8 cellular contexts compared by ENCODE assay signal in genomic region chr12:107564946-107565345, GRCh38.
A peak's percentile ranks its signal among the peaks of the same experiment; 100 is the strongest.
DNase-seq lines count a peak whose midpoint lies in the region; ATAC-seq, FAIRE-seq and TF ChIP-seq lines count a peak whose summit lies in the region.

No MANE protein-coding gene starts in this region.

- no peaks in the 10 kb centered on the region for H3K4me1 ChIP-seq in left ventricle myocardium inferior

- H3K4me3 ChIP-seq in left ventricle myocardium inferior = no peak overlapping the region

- H3K36me3 ChIP-seq in left ventricle myocardium inferior = no peaks in the 10 kb centered on the region

- peaks cover 10% of the 10 kb centered on the region for H3K4me1 Mint-ChIP-seq in stimulated activated memory B cell treated with anti-CD40 and anti-IgM and Interleukin-4, amounts not matched to agents 10 μg/mL and 1 μg/mL and 100 μg/mL, for 72 hours

- no peak overlapping the region for H3K27ac ChIP-seq in left ventricle myocardium inferior (replicated peaks)

- intact Hi-C loops in left ventricle myocardium inferior (cut with micrococcal nuclease) (no loop called here), cardiac septum (cut with DNase I) (no loop called here)

- DNase-seq in left ventricle myocardium inferior (no peak), cardiac septum (ENCODE audit: low spot score) (no peak), NCI-H748 treated with DMSO at 0.1 percent for 48 hours (lab: John Stamatoyannopoulos, UW) (peak; percentile 54), HK-2 (ENCODE audit: unreplicated experiment) (no peak), RCC 7860 (ENCODE audit: low spot score) (no peak)

- FAIRE-seq in RCC 7860 (lab: Jason Lieb, UNC) = no peak

- no peak overlapping the region for H3K4me3 Mint-ChIP-seq in stimulated activated memory B cell treated with anti-CD40 and anti-IgM and Interleukin-4, amounts not matched to agents 10 μg/mL and 1 μg/mL and 100 μg/mL, for 72 hours

- no peak overlapping the region for H3K27ac Mint-ChIP-seq in stimulated activated memory B cell treated with anti-CD40 and anti-IgM and Interleukin-4, amounts not matched to agents 10 μg/mL and 1 μg/mL and 100 μg/mL, for 72 hours

- peaks cover 4% of the 10 kb centered on the region for H3K27me3 ChIP-seq in left ventricle myocardium inferior (ENCODE audit: low read depth)

- H3K36me3 Mint-ChIP-seq in stimulated activated memory B cell treated with anti-CD40 and anti-IgM and Interleukin-4, amounts not matched to agents 10 μg/mL and 1 μg/mL and 100 μg/mL, for 72 hours = no peaks in the 10 kb centered on the region

- ATAC-seq in esophagus mucosa = peak; percentile 66
- ATAC-seq in HG03196 (IDR thresholded peaks at IDR 0.05; ENCODE audit: unreplicated experiment) = no peak
- ATAC-seq in stimulated activated memory B cell treated with anti-CD40 and anti-IgM and Interleukin-4, amounts not matched to agents 10 μg/mL and 1 μg/mL and 100 μg/mL, for 72 hours = no peak

- peaks cover 11% of the 10 kb centered on the region for H3K27me3 Mint-ChIP-seq in stimulated activated memory B cell treated with anti-CD40 and anti-IgM and Interleukin-4, amounts not matched to agents 10 μg/mL and 1 μg/mL and 100 μg/mL, for 72 hours

- H3K9me3 ChIP-seq in left ventricle myocardium inferior (replicated peaks) = no peaks in the 10 kb centered on the region

- peak; percentile 37 for TF ChIP-seq CTCF in left ventricle myocardium inferior (IDR thresholded peaks at IDR 0.05; ENCODE audit: borderline replicate concordance)

- H3K9me3 Mint-ChIP-seq in stimulated activated memory B cell treated with anti-CD40 and anti-IgM and Interleukin-4, amounts not matched to agents 10 μg/mL and 1 μg/mL and 100 μg/mL, for 72 hours = no peaks in the 10 kb centered on the region
